Comparison of ENCODE assay signal across 25 cellular contexts in genomic region chr2:119460076-119460475, GRCh38. TPM values are rescaled to one million over a fixed set of nuclear protein-coding genes. Genes with fewer than 3 reads are reported as not detected.
"Had no signal": no experiment of that assay in that cellular context is flagged by ENCODE, and none has a peak within 500 bp of the region (broad histone marks: within the 10 kb centered on the region; RNA-seq: fewer than 3 reads in every experiment).

No MANE protein-coding gene starts in this region.

- DNase-seq: colonic mucosa; effector CD8-positive, alpha-beta T cell; endodermal cell; erythroblast; foreskin fibroblast; hippocampal formation; islet precursor cell; kidney glomerular epithelial cell; left ventricle myocardium superior; lower lobe of right lung; natural killer cell; psoas muscle; right cardiac atrium; sigmoid colon; stimulated activated CD4-positive, alpha-beta T cell treated with anti-CD3 and anti-CD28 coated beads, Interleukin-2, amount 100 ng/mL, for 24 hours; stimulated activated CD4-positive, alpha-beta T cell treated with anti-CD3 and anti-CD28 coated beads, Interleukin-4, amount 100 ng/mL, for 24 hours; stimulated activated naive CD4-positive, alpha-beta T cell treated with Interleukin-2 at 50 U/mL for 16 hours; stomach; thyroid gland; trophoblast cell had no signal

- H3K4me3 ChIP-seq: colonic mucosa, gastroesophageal sphincter, heart left ventricle, lower lobe of right lung, psoas muscle, sigmoid colon, stomach, thyroid gland, vagina had no signal

- H3K9me3 ChIP-seq: colonic mucosa, heart left ventricle, lower lobe of right lung, psoas muscle, sigmoid colon, stomach, thyroid gland, vagina had no signal

- H3K36me3 ChIP-seq: colonic mucosa, gastroesophageal sphincter, heart left ventricle, lower lobe of right lung, sigmoid colon, stomach, thyroid gland, vagina had no signal

- H3K27me3 ChIP-seq: colonic mucosa, gastroesophageal sphincter, heart left ventricle, sigmoid colon, stomach, thyroid gland, vagina had no signal

- H3K27ac ChIP-seq: colonic mucosa, gastroesophageal sphincter, heart left ventricle, lower lobe of right lung, psoas muscle, sigmoid colon, stomach, thyroid gland, vagina had no signal

- H3K4me1 ChIP-seq: colonic mucosa, gastroesophageal sphincter, psoas muscle, sigmoid colon, stomach, vagina had no signal

RNA-seq across cellular contexts. Expression of gene TMEM37, which starts 28.4 kb away (rescaled TPM):
- total RNA-seq: mononuclear cell, natural killer cell, temporal lobe had no signal
